In genomic region chr2:206213514-206213845, GRCh38 we compare ENCODE assay signal across 1 cellular context.
TF ChIP-seq lines count a peak whose summit lies in the region.

No MANE protein-coding gene starts in this region.

TF ChIP-seq in GM23338, 12 proteins besides CTCF, POLR2A, EP300 and RAD21 (continued from another document):
- no peak for TF ChIP-seq ZNF462 (CRISPR knock-in tag; IDR thresholded peaks at IDR 0.05)
- TF ChIP-seq ZNF331 (CRISPR knock-in tag; IDR thresholded peaks at IDR 0.05; ENCODE audit: low read depth) = no peak
- TF ChIP-seq EZH2 (IDR thresholded peaks at IDR 0.05; ENCODE audit: low read depth, unreplicated experiment) = no peak
- no peak for TF ChIP-seq JUNB (IDR thresholded peaks at IDR 0.05; ENCODE audit: unreplicated experiment)
